In genomic region chr3:134239538-134239937, GRCh38 we compare ENCODE assay signal across 11 cellular contexts. TPM values are rescaled to one million over a fixed set of nuclear protein-coding genes. Genes with fewer than 3 reads are reported as not detected.
DNase-seq lines count a peak whose midpoint lies in the region; ATAC-seq and TF ChIP-seq lines count a peak whose summit lies in the region.
"Had no signal": no experiment of that assay in that cellular context is flagged by ENCODE, and none has a peak within 500 bp of the region (broad histone marks: within the 10 kb centered on the region; RNA-seq: fewer than 3 reads in every experiment).

No MANE protein-coding gene starts in this region.

- no peak for TF ChIP-seq CTCF in activated B cell treated with CpG ODN at 0.5 μM for 24 hours (IDR thresholded peaks at IDR 0.05)

- no peaks in the 10 kb centered on the region for H3K27me3 Mint-ChIP-seq in activated CD4-positive, alpha-beta memory T cell treated with anti-CD3 and anti-CD28 coated beads for 36 hours
- H3K27me3 Mint-ChIP-seq in activated CD4-positive, alpha-beta memory T cell treated with anti-CD3 and anti-CD28 coated beads, Interleukin-2, amount 10 ng/mL, durations not matched to agents 7 days and 5 days, result peaks cover 13% of the 10 kb centered on the region
- H3K27me3 Mint-ChIP-seq in activated B cell treated with CpG ODN at 0.5 μM for 24 hours, result no peaks in the 10 kb centered on the region
- H3K27me3 Mint-ChIP-seq in stimulated activated memory B cell treated with anti-CD40 and anti-IgM and Interleukin-4, amounts not matched to agents 10 μg/mL and 1 μg/mL and 100 μg/mL, for 72 hours, result no peaks in the 10 kb centered on the region

- peak overlapping the region; percentile 58 for H3K27ac Mint-ChIP-seq in activated CD4-positive, alpha-beta memory T cell treated with anti-CD3 and anti-CD28 coated beads for 36 hours
- H3K27ac Mint-ChIP-seq in activated CD4-positive, alpha-beta memory T cell treated with anti-CD3 and anti-CD28 coated beads, Interleukin-2, amount 10 ng/mL, durations not matched to agents 7 days and 5 days, result no peak overlapping the region
- peak overlapping the region; percentile 62 for H3K27ac Mint-ChIP-seq in activated B cell treated with CpG ODN at 0.5 μM for 24 hours
- peak overlapping the region; percentile 56 for H3K27ac Mint-ChIP-seq in stimulated activated memory B cell treated with anti-CD40 and anti-IgM and Interleukin-4, amounts not matched to agents 10 μg/mL and 1 μg/mL and 100 μg/mL, for 72 hours
- H3K27ac Mint-ChIP-seq: endodermal cell had no signal

- intact Hi-C loops in activated CD4-positive, alpha-beta memory T cell treated with anti-CD3 and anti-CD28 coated beads for 36 hours (cut with micrococcal nuclease), result loop anchor here (1.0 to 10.0 kb wide), 6 partner anchors 10 to 667 kb away; partner anchors contain the start of genes CDV3, CEP63 and SRPRB
- intact Hi-C loops in activated B cell treated with CpG ODN at 0.5 μM for 24 hours (cut with micrococcal nuclease), result loop anchor here (1.0 kb wide), 2 partner anchors 10 to 15 kb away; no protein-coding TSS in a partner anchor

- H3K4me1 Mint-ChIP-seq in activated CD4-positive, alpha-beta memory T cell treated with anti-CD3 and anti-CD28 coated beads for 36 hours (ENCODE audit: low read depth), result peaks cover 79% of the 10 kb centered on the region
- peaks cover 17% of the 10 kb centered on the region for H3K4me1 Mint-ChIP-seq in activated CD4-positive, alpha-beta memory T cell treated with anti-CD3 and anti-CD28 coated beads, Interleukin-2, amount 10 ng/mL, durations not matched to agents 7 days and 5 days
- peaks cover 74% of the 10 kb centered on the region for H3K4me1 Mint-ChIP-seq in activated B cell treated with CpG ODN at 0.5 μM for 24 hours
- peaks cover 73% of the 10 kb centered on the region for H3K4me1 Mint-ChIP-seq in stimulated activated memory B cell treated with anti-CD40 and anti-IgM and Interleukin-4, amounts not matched to agents 10 μg/mL and 1 μg/mL and 100 μg/mL, for 72 hours

- H3K9me3 Mint-ChIP-seq in activated CD4-positive, alpha-beta memory T cell treated with anti-CD3 and anti-CD28 coated beads for 36 hours, result no peaks in the 10 kb centered on the region
- H3K9me3 Mint-ChIP-seq in activated CD4-positive, alpha-beta memory T cell treated with anti-CD3 and anti-CD28 coated beads, Interleukin-2, amount 10 ng/mL, durations not matched to agents 7 days and 5 days, result no peaks in the 10 kb centered on the region
- H3K9me3 Mint-ChIP-seq in activated B cell treated with CpG ODN at 0.5 μM for 24 hours, result no peaks in the 10 kb centered on the region
- H3K9me3 Mint-ChIP-seq in stimulated activated memory B cell treated with anti-CD40 and anti-IgM and Interleukin-4, amounts not matched to agents 10 μg/mL and 1 μg/mL and 100 μg/mL, for 72 hours, result no peaks in the 10 kb centered on the region
- H3K9me3 Mint-ChIP-seq: endodermal cell had no signal

- POLR2A ChIA-PET in activated CD4-positive, alpha-beta memory T cell treated with anti-CD3 and anti-CD28 coated beads for 36 hours (lab: Charles Lee), result interaction anchor here (0.7 to 1.2 kb wide), 4 partner anchors 13 to 311 kb away, joined by 3 to 5 read pairs (median 4); partner anchors contain the start of genes ANAPC13 and CEP63
- POLR2A ChIA-PET in activated CD4-positive, alpha-beta memory T cell treated with anti-CD3 and anti-CD28 coated beads, Interleukin-2, amount 10 ng/mL, durations not matched to agents 7 days and 5 days (lab: Charles Lee), result no interaction called here
- POLR2A ChIA-PET in activated B cell treated with CpG ODN at 0.5 μM for 24 hours (lab: Charles Lee), result interaction anchor here (0.7 to 4.1 kb wide), 3 partner anchors 11 to 246 kb away, joined by 3 to 22 read pairs (median 9); partner anchors contain the start of genes ANAPC13, CEP63 and RYK

- CTCF ChIA-PET in activated CD4-positive, alpha-beta memory T cell treated with anti-CD3 and anti-CD28 coated beads for 36 hours (lab: Charles Lee), result interaction anchor here (1.1 to 4.2 kb wide), 4 partner anchors 11 to 68 kb away, joined by 3 to 29 read pairs (median 16); partner anchors contain the start of gene RYK
- CTCF ChIA-PET in activated CD4-positive, alpha-beta memory T cell treated with anti-CD3 and anti-CD28 coated beads, Interleukin-2, amount 10 ng/mL, durations not matched to agents 7 days and 5 days (lab: Charles Lee), result interaction anchor here (1.9 kb wide), 1 partner anchor 27 kb away, joined by 7 read pairs; no protein-coding TSS in a partner anchor
- CTCF ChIA-PET in activated B cell treated with CpG ODN at 0.5 μM for 24 hours (lab: Charles Lee), result interaction anchor here (4.6 kb wide), 1 partner anchor 27 kb away, joined by 23 read pairs; no protein-coding TSS in a partner anchor

- H3K4me3 Mint-ChIP-seq in activated CD4-positive, alpha-beta memory T cell treated with anti-CD3 and anti-CD28 coated beads for 36 hours, result peak overlapping the region; percentile 1
- H3K4me3 Mint-ChIP-seq in activated CD4-positive, alpha-beta memory T cell treated with anti-CD3 and anti-CD28 coated beads, Interleukin-2, amount 10 ng/mL, durations not matched to agents 7 days and 5 days, result no peak overlapping the region
- peak overlapping the region; percentile 21 for H3K4me3 Mint-ChIP-seq in activated B cell treated with CpG ODN at 0.5 μM for 24 hours
- H3K4me3 Mint-ChIP-seq in stimulated activated memory B cell treated with anti-CD40 and anti-IgM and Interleukin-4, amounts not matched to agents 10 μg/mL and 1 μg/mL and 100 μg/mL, for 72 hours, result peak overlapping the region; percentile 37
- H3K4me3 Mint-ChIP-seq: endodermal cell had no signal

- DNase-seq in activated CD4-positive, alpha-beta memory T cell treated with anti-CD3 and anti-CD28 coated beads for 36 hours, result no peak
- DNase-seq in activated CD4-positive, alpha-beta memory T cell treated with anti-CD3 and anti-CD28 coated beads, Interleukin-2, amount 10 ng/mL, durations not matched to agents 7 days and 5 days, result no peak
- DNase-seq in activated B cell treated with CpG ODN at 0.5 μM for 24 hours (no peak), cerebellum (ENCODE audit: low spot score) (no peak), DMS79 treated with DMSO at 0.1 percent for 48 hours (lab: John Stamatoyannopoulos, UW) (no peak), NCI-H128 (lab: John Stamatoyannopoulos, UW; ENCODE audit: unreplicated experiment) (no peak)
- DNase-seq: endodermal cell, left ventricle myocardium superior had no signal

- no peaks in the 10 kb centered on the region for H3K36me3 Mint-ChIP-seq in activated CD4-positive, alpha-beta memory T cell treated with anti-CD3 and anti-CD28 coated beads for 36 hours
- no peaks in the 10 kb centered on the region for H3K36me3 Mint-ChIP-seq in activated CD4-positive, alpha-beta memory T cell treated with anti-CD3 and anti-CD28 coated beads, Interleukin-2, amount 10 ng/mL, durations not matched to agents 7 days and 5 days (ENCODE audit: low read depth)
- no peaks in the 10 kb centered on the region for H3K36me3 Mint-ChIP-seq in activated B cell treated with CpG ODN at 0.5 μM for 24 hours (ENCODE audit: low read depth)
- H3K36me3 Mint-ChIP-seq in stimulated activated memory B cell treated with anti-CD40 and anti-IgM and Interleukin-4, amounts not matched to agents 10 μg/mL and 1 μg/mL and 100 μg/mL, for 72 hours, result peaks cover 6% of the 10 kb centered on the region

- peak; percentile 58 for ATAC-seq in HG02852 (IDR thresholded peaks at IDR 0.05; ENCODE audit: unreplicated experiment)
- ATAC-seq in activated B cell treated with CpG ODN at 0.5 μM for 24 hours (ENCODE audit: low read depth), result peak; percentile 66
- peak; percentile 84 for ATAC-seq in stimulated activated memory B cell treated with anti-CD40 and anti-IgM and Interleukin-4, amounts not matched to agents 10 μg/mL and 1 μg/mL and 100 μg/mL, for 72 hours
- ATAC-seq: HepG2, left ventricle myocardium superior had no signal

RNA-seq across cellular contexts. Expression of gene RYK, which starts 11.1 kb away (rescaled TPM):
- total RNA-seq in activated CD4-positive, alpha-beta memory T cell treated with anti-CD3 and anti-CD28 coated beads for 36 hours, result 10 to 100 TPM; 16.7 to 17.6 TPM
- total RNA-seq in activated CD4-positive, alpha-beta memory T cell treated with anti-CD3 and anti-CD28 coated beads, Interleukin-2, amount 10 ng/mL, durations not matched to agents 7 days and 5 days, result 1 to 10 TPM; 6.0 to 6.1 TPM
- 34.0 and 38.8 TPM in 2 replicates for total RNA-seq in activated B cell treated with CpG ODN at 0.5 μM for 24 hours
- total RNA-seq in cerebellum, result 107 TPM
